Comparison of ENCODE assay signal across 9 cellular contexts in genomic region chr17:7352910-7353635, GRCh38. TPM values are rescaled to one million over a fixed set of nuclear protein-coding genes. Genes with fewer than 3 reads are reported as not detected.
DNase-seq lines count a peak whose midpoint lies in the region; ATAC-seq and TF ChIP-seq lines count a peak whose summit lies in the region.
"Had no signal": no experiment of that assay in that cellular context is flagged by ENCODE, and none has a peak within 500 bp of the region (broad histone marks: within the 10 kb centered on the region; RNA-seq: fewer than 3 reads in every experiment).

No MANE protein-coding gene starts in this region.

- no peak overlapping the region for H2AK5ac ChIP-seq in H9 (ENCODE audit: insufficient read length, low read length)

- no peak overlapping the region for H3K27ac Mint-ChIP-seq in H9
- peak overlapping the region; percentile 87 for H3K27ac Mint-ChIP-seq in activated T-helper 1 cell treated with anti-CD3 and anti-CD28 coated beads, Interleukin-12 subunit alpha, Interleukin-12 subunit beta, Interleukin-2, Interleukin-4 antibody, amounts not matched to agents 30 ng/mL and 10 ng/mL and 1 ng/mL, durations not matched to agents 14 hours and 24 hours and 36 hours
- peak overlapping the region; percentile 96 for H3K27ac Mint-ChIP-seq in stimulated activated effector memory CD8-positive, alpha-beta T cell treated with anti-CD3 and anti-CD28 coated beads, Interleukin-12 subunit alpha, Interleukin-12 subunit beta, amount 100 ng/mL, for 72 hours

- no peak for DNase-seq in H9
- DNase-seq in activated T-helper 1 cell treated with anti-CD3 and anti-CD28 coated beads, Interleukin-12 subunit alpha, Interleukin-12 subunit beta, Interleukin-2, Interleukin-4 antibody, amounts not matched to agents 30 ng/mL and 10 ng/mL and 1 ng/mL, durations not matched to agents 14 hours and 24 hours and 36 hours (ENCODE audit: low spot score), result no peak
- DNase-seq in stimulated activated effector memory CD8-positive, alpha-beta T cell treated with anti-CD3 and anti-CD28 coated beads, Interleukin-12 subunit alpha, Interleukin-12 subunit beta, amount 100 ng/mL, for 72 hours (ENCODE audit: low spot score in 2 of 2), result no peak
- no peak for DNase-seq in SK-N-DZ (ENCODE audit: low spot score)
- DNase-seq in DMS153 treated with DMSO at 0.1 percent for 48 hours (lab: John Stamatoyannopoulos, UW; ENCODE audit: unreplicated experiment), result no peak
- no peak for DNase-seq in NCI-H1105 treated with DMSO at 0.1 percent for 48 hours (lab: John Stamatoyannopoulos, UW)
- DNase-seq: midbrain had no signal

- H3K9me3 ChIP-seq in H9 (ENCODE audit: control insufficient read depth, low read depth, low read length) (no peaks in the 10 kb centered on the region), iPS-18c (ENCODE audit: control insufficient read depth, insufficient read depth, low read length) (peaks cover 2% of the 10 kb centered on the region)

- H3K4me2 ChIP-seq in H9 (ENCODE audit: insufficient read depth, insufficient read length, low read length), result no peak overlapping the region

- no peak overlapping the region for H3K9ac ChIP-seq in H9 (ENCODE audit: extremely low read depth, insufficient read length, low read length)

- H2BK120ac ChIP-seq in H9 (ENCODE audit: low read depth, low read length, poor library complexity, severe bottlenecking), result no peak overlapping the region

- no peak overlapping the region for H2BK20ac ChIP-seq in H9 (ENCODE audit: low read depth, low read length, poor library complexity, severe bottlenecking)

- 0 out of 2 replicates have a peak, but pooled peaks cover 2% of the 10 kb centered on the region for H3K4me1 ChIP-seq in H9 (ENCODE audit: insufficient read depth, low read length)

- no peak overlapping the region for H4K91ac ChIP-seq in H9 (ENCODE audit: insufficient read length, low read depth, low read length)

- ATAC-seq in stimulated activated effector memory CD8-positive, alpha-beta T cell treated with anti-CD3 and anti-CD28 coated beads, Interleukin-12 subunit alpha, Interleukin-12 subunit beta, amount 100 ng/mL, for 72 hours, result no peak
- no peak for ATAC-seq in GM21529 (IDR thresholded peaks at IDR 0.05; ENCODE audit: unreplicated experiment)

- no peak overlapping the region for H2BK15ac ChIP-seq in H9 (ENCODE audit: low read depth, low read length)

- H3K23ac ChIP-seq in H9 (ENCODE audit: insufficient read length, low read depth, low read length), result no peak overlapping the region

- H3K27me3 Mint-ChIP-seq in H9 (ENCODE audit: low read depth), result peaks cover 8% of the 10 kb centered on the region
- no peaks in the 10 kb centered on the region for H3K27me3 Mint-ChIP-seq in activated T-helper 1 cell treated with anti-CD3 and anti-CD28 coated beads, Interleukin-12 subunit alpha, Interleukin-12 subunit beta, Interleukin-2, Interleukin-4 antibody, amounts not matched to agents 30 ng/mL and 10 ng/mL and 1 ng/mL, durations not matched to agents 14 hours and 24 hours and 36 hours (ENCODE audit: insufficient read depth)

- H3K36me3 Mint-ChIP-seq in H9 (ENCODE audit: insufficient read depth in 1 of 3, low read depth in 3 of 3), result no peaks in the 10 kb centered on the region; a peak in 1 of 7 replicates
- H3K36me3 Mint-ChIP-seq in activated T-helper 1 cell treated with anti-CD3 and anti-CD28 coated beads, Interleukin-12 subunit alpha, Interleukin-12 subunit beta, Interleukin-2, Interleukin-4 antibody, amounts not matched to agents 30 ng/mL and 10 ng/mL and 1 ng/mL, durations not matched to agents 14 hours and 24 hours and 36 hours (ENCODE audit: low read depth), result peaks cover 12% of the 10 kb centered on the region
- peaks cover 72% of the 10 kb centered on the region for H3K36me3 Mint-ChIP-seq in stimulated activated effector memory CD8-positive, alpha-beta T cell treated with anti-CD3 and anti-CD28 coated beads, Interleukin-12 subunit alpha, Interleukin-12 subunit beta, amount 100 ng/mL, for 72 hours

- H2AFZ ChIP-seq in H9 (ENCODE audit: low read length), result no peak overlapping the region

- H3K79me1 ChIP-seq in H9 (ENCODE audit: insufficient read depth, low read depth, low read length, poor library complexity, severe bottlenecking), result no peaks in the 10 kb centered on the region

- peak overlapping the region; percentile 72 to 83 for H3K4me3 Mint-ChIP-seq in H9
- peak overlapping the region; percentile 84 for H3K4me3 Mint-ChIP-seq in activated T-helper 1 cell treated with anti-CD3 and anti-CD28 coated beads, Interleukin-12 subunit alpha, Interleukin-12 subunit beta, Interleukin-2, Interleukin-4 antibody, amounts not matched to agents 30 ng/mL and 10 ng/mL and 1 ng/mL, durations not matched to agents 14 hours and 24 hours and 36 hours
- peak overlapping the region; percentile 95 for H3K4me3 Mint-ChIP-seq in stimulated activated effector memory CD8-positive, alpha-beta T cell treated with anti-CD3 and anti-CD28 coated beads, Interleukin-12 subunit alpha, Interleukin-12 subunit beta, amount 100 ng/mL, for 72 hours

- no peak overlapping the region for H4K8ac ChIP-seq in H9 (replicated peaks; ENCODE audit: insufficient read length, low read depth, low read length)

- TF ChIP-seq CTCF in H9 (conservative IDR thresholded peaks at IDR 0.05), result no peak

- H2BK5ac ChIP-seq in H9 (ENCODE audit: insufficient read length, low read length), result no peak overlapping the region

- H3K4me1 Mint-ChIP-seq in H9, result peaks cover 29 to 38% of the 10 kb centered on the region in 2 experiments
- H3K4me1 Mint-ChIP-seq in activated T-helper 1 cell treated with anti-CD3 and anti-CD28 coated beads, Interleukin-12 subunit alpha, Interleukin-12 subunit beta, Interleukin-2, Interleukin-4 antibody, amounts not matched to agents 30 ng/mL and 10 ng/mL and 1 ng/mL, durations not matched to agents 14 hours and 24 hours and 36 hours (ENCODE audit: low read depth), result peaks cover 41% of the 10 kb centered on the region
- peaks cover 68% of the 10 kb centered on the region for H3K4me1 Mint-ChIP-seq in stimulated activated effector memory CD8-positive, alpha-beta T cell treated with anti-CD3 and anti-CD28 coated beads, Interleukin-12 subunit alpha, Interleukin-12 subunit beta, amount 100 ng/mL, for 72 hours

- no peak overlapping the region for H3K14ac ChIP-seq in H9 (ENCODE audit: insufficient read depth, low read length)

- H2BK12ac ChIP-seq in H9 (ENCODE audit: insufficient read length, low read depth, low read length), result no peak overlapping the region

- H3K4me3 ChIP-seq in iPS-18c (ENCODE audit: insufficient read depth, low read depth, low read length), result peak overlapping the region; percentile 87; the same call in 1 of the 2 replicates

- intact Hi-C loops in activated T-helper 1 cell treated with anti-CD3 and anti-CD28 coated beads, Interleukin-12 subunit alpha, Interleukin-12 subunit beta, Interleukin-2, Interleukin-4 antibody, amounts not matched to agents 30 ng/mL and 10 ng/mL and 1 ng/mL, durations not matched to agents 14 hours and 24 hours and 36 hours (cut with micrococcal nuclease), result loop anchor here (1.0 to 5.0 kb wide), 3 partner anchors 51 to 334 kb away; partner anchors contain the start of genes POLR2A, SLC35G6, TMEM256 and TP53

- no peak overlapping the region for H3T11ph ChIP-seq in H9 (ENCODE audit: low read length)

- no peak overlapping the region for H3K56ac ChIP-seq in H9 (ENCODE audit: insufficient read length, low read depth, low read length)

- H3K4ac ChIP-seq in H9 (ENCODE audit: low read depth, low read length), result no peak overlapping the region

- H3K23me2 ChIP-seq in H9 (ENCODE audit: insufficient read length, low read depth, low read length, poor library complexity, severe bottlenecking), result peaks cover 12% of the 10 kb centered on the region

- no CpG with 5 or more reads among the region's 37 CpGs for WGBS in H9 (ENCODE audit: extremely low coverage, insufficient read length, low lambda C conversion rate)

- no peak overlapping the region for H3K27ac ChIP-seq in H9 (ENCODE audit: insufficient read length, low read depth, low read length)

- no peaks in the 10 kb centered on the region for H3K27me3 ChIP-seq in H9 (ENCODE audit: insufficient read depth, low read length)

- H3K9me3 Mint-ChIP-seq in H9, result no peaks in the 10 kb centered on the region
- H3K9me3 Mint-ChIP-seq in activated T-helper 1 cell treated with anti-CD3 and anti-CD28 coated beads, Interleukin-12 subunit alpha, Interleukin-12 subunit beta, Interleukin-2, Interleukin-4 antibody, amounts not matched to agents 30 ng/mL and 10 ng/mL and 1 ng/mL, durations not matched to agents 14 hours and 24 hours and 36 hours, result no peaks in the 10 kb centered on the region
- no peaks in the 10 kb centered on the region for H3K9me3 Mint-ChIP-seq in stimulated activated effector memory CD8-positive, alpha-beta T cell treated with anti-CD3 and anti-CD28 coated beads, Interleukin-12 subunit alpha, Interleukin-12 subunit beta, amount 100 ng/mL, for 72 hours

- H4K20me1 ChIP-seq in H9 (ENCODE audit: control insufficient read depth, insufficient read depth, insufficient read length), result no peaks in the 10 kb centered on the region

- H3K79me2 ChIP-seq in H9 (ENCODE audit: insufficient read depth, low read length), result no peaks in the 10 kb centered on the region; the same call in 1 of the 2 replicates

- no peak overlapping the region for H4K5ac ChIP-seq in H9 (ENCODE audit: insufficient read length, low read depth, low read length)

- H3K18ac ChIP-seq in H9 (ENCODE audit: insufficient read length, low read depth, low read length), result no peak overlapping the region

RNA-seq across cellular contexts. Expression of gene KCTD11, which starts 1.1 kb away (rescaled TPM):
- total RNA-seq in H9 (2021), result 5.3 and 5.6 TPM in 2 replicates
- 5.3 TPM in 2 replicates for total RNA-seq in activated T-helper 1 cell treated with anti-CD3 and anti-CD28 coated beads, Interleukin-12 subunit alpha, Interleukin-12 subunit beta, Interleukin-2, Interleukin-4 antibody, amounts not matched to agents 30 ng/mL and 10 ng/mL and 1 ng/mL, durations not matched to agents 14 hours and 24 hours and 36 hours
- polyA plus RNA-seq in SK-N-DZ (2014; cell fraction: cytosol; rRNA removed), result 1.0 and 1.1 TPM in 2 replicates
- 0.36 and 0.41 TPM in 2 replicates for polyA plus RNA-seq in SK-N-DZ (2014; cell fraction: nucleus; rRNA removed)

RNA-seq across cellular contexts. Expression of gene TMEM95, which starts 1.9 kb away (rescaled TPM):
- not detected in 2 replicates for total RNA-seq in H9 (2021)
- 0.17 TPM in 1 of 2 replicates, not detected in the other for total RNA-seq in activated T-helper 1 cell treated with anti-CD3 and anti-CD28 coated beads, Interleukin-12 subunit alpha, Interleukin-12 subunit beta, Interleukin-2, Interleukin-4 antibody, amounts not matched to agents 30 ng/mL and 10 ng/mL and 1 ng/mL, durations not matched to agents 14 hours and 24 hours and 36 hours
- not detected in 2 replicates for polyA plus RNA-seq in SK-N-DZ (2014; cell fraction: cytosol; rRNA removed)
- polyA plus RNA-seq in SK-N-DZ (2014; cell fraction: nucleus; rRNA removed), result not detected in 2 replicates

RNA-seq across cellular contexts. Expression of gene ACAP1, which starts 16.7 kb away (rescaled TPM):
- total RNA-seq in H9 (2021), result 15.5 and 18.2 TPM in 2 replicates
- 260 and 266 TPM in 2 replicates for total RNA-seq in activated T-helper 1 cell treated with anti-CD3 and anti-CD28 coated beads, Interleukin-12 subunit alpha, Interleukin-12 subunit beta, Interleukin-2, Interleukin-4 antibody, amounts not matched to agents 30 ng/mL and 10 ng/mL and 1 ng/mL, durations not matched to agents 14 hours and 24 hours and 36 hours
- polyA plus RNA-seq in SK-N-DZ (2014; cell fraction: cytosol; rRNA removed), result 1.1 and 4.8 TPM in 2 replicates
- 0.21 and 2.6 TPM in 2 replicates for polyA plus RNA-seq in SK-N-DZ (2014; cell fraction: nucleus; rRNA removed)

RNA-seq across cellular contexts. Expression of gene NEURL4, which starts 23.9 kb away (rescaled TPM):
- total RNA-seq in H9 (2021), result 54.8 and 55.4 TPM in 2 replicates
- 57.1 and 60.9 TPM in 2 replicates for total RNA-seq in activated T-helper 1 cell treated with anti-CD3 and anti-CD28 coated beads, Interleukin-12 subunit alpha, Interleukin-12 subunit beta, Interleukin-2, Interleukin-4 antibody, amounts not matched to agents 30 ng/mL and 10 ng/mL and 1 ng/mL, durations not matched to agents 14 hours and 24 hours and 36 hours
- 22.0 and 26.4 TPM in 2 replicates for polyA plus RNA-seq in SK-N-DZ (2014; cell fraction: cytosol; rRNA removed)
- polyA plus RNA-seq in SK-N-DZ (2014; cell fraction: nucleus; rRNA removed), result 175 and 247 TPM in 2 replicates

RNA-seq across cellular contexts. Expression of gene TNK1, which starts 27.8 kb away (rescaled TPM):
- 10.1 and 11.2 TPM in 2 replicates for total RNA-seq in H9 (2021)
- total RNA-seq in activated T-helper 1 cell treated with anti-CD3 and anti-CD28 coated beads, Interleukin-12 subunit alpha, Interleukin-12 subunit beta, Interleukin-2, Interleukin-4 antibody, amounts not matched to agents 30 ng/mL and 10 ng/mL and 1 ng/mL, durations not matched to agents 14 hours and 24 hours and 36 hours, result 3.8 and 4.9 TPM in 2 replicates
- 7.8 and 8.1 TPM in 2 replicates for polyA plus RNA-seq in SK-N-DZ (2014; cell fraction: cytosol; rRNA removed)
- polyA plus RNA-seq in SK-N-DZ (2014; cell fraction: nucleus; rRNA removed), result 18.0 and 76.6 TPM in 2 replicates

Comparison
In these comparisons a context has a peak if more than half of its experiments do, and no peak if none do; other contexts are left out.
1. H3K27ac Mint-ChIP-seq: peak in activated T-helper 1 cell treated with anti-CD3 and anti-CD28 coated beads, Interleukin-12 subunit alpha, Interleukin-12 subunit beta, Interleukin-2, Interleukin-4 antibody, amounts not matched to agents 30 ng/mL and 10 ng/mL and 1 ng/mL, durations not matched to agents 14 hours and 24 hours and 36 hours (single experiment) and stimulated activated effector memory CD8-positive, alpha-beta T cell treated with anti-CD3 and anti-CD28 coated beads, Interleukin-12 subunit alpha, Interleukin-12 subunit beta, amount 100 ng/mL, for 72 hours (single experiment); none in H9 (0 of 3).
2. RNA of gene ACAP1, which starts 16.7 kb away (total RNA-seq): 260 to 266 TPM in activated T-helper 1 cell treated with anti-CD3 and anti-CD28 coated beads, Interleukin-12 subunit alpha, Interleukin-12 subunit beta, Interleukin-2, Interleukin-4 antibody, amounts not matched to agents 30 ng/mL and 10 ng/mL and 1 ng/mL, durations not matched to agents 14 hours and 24 hours and 36 hours; 15.5 to 18.2 TPM in H9; every median in the first group is over 10 times any median in the second.
3. Peak in every context shown above with its lines, with median percentiles within 50 percentile points of each other: H3K4me3 Mint-ChIP-seq.